ENCODE assay signal across 10 cellular contexts in genomic region chr10:46285300-46285699, GRCh38. TPM values are rescaled to one million over a fixed set of nuclear protein-coding genes. Genes with fewer than 3 reads are reported as not detected.
DNase-seq lines count a peak whose midpoint lies in the region; ATAC-seq and TF ChIP-seq lines count a peak whose summit lies in the region.
"Had no signal": no experiment of that assay in that cellular context is flagged by ENCODE, and none has a peak within 500 bp of the region (broad histone marks: within the 10 kb centered on the region; RNA-seq: fewer than 3 reads in every experiment).

No MANE protein-coding gene starts in this region.

- no peaks in the 10 kb centered on the region for H3K9me3 ChIP-seq in heart left ventricle
- no peaks in the 10 kb centered on the region for H3K9me3 ChIP-seq in right lobe of liver

- TF ChIP-seq POLR2A in heart left ventricle (IDR thresholded peaks at IDR 0.05) (no peak), right lobe of liver (IDR thresholded peaks at IDR 0.05) (no peak)

- H3K4me3 ChIP-seq in heart left ventricle: peak overlapping the region; percentile 65 to 89 (median 74)
- H3K4me3 ChIP-seq in right lobe of liver: peak overlapping the region in 1 of 3 donors; percentile 75
- peak overlapping the region; percentile 70 for H3K4me3 ChIP-seq in urinary bladder (ENCODE audit: low read depth, low read length)

- H3K36me3 ChIP-seq in heart left ventricle (no peaks in the 10 kb centered on the region), right lobe of liver (no peaks in the 10 kb centered on the region), urinary bladder (ENCODE audit: insufficient read depth) (no peaks in the 10 kb centered on the region)

- TF ChIP-seq CTCF in heart left ventricle (IDR thresholded peaks at IDR 0.05) (no peak), right lobe of liver (IDR thresholded peaks at IDR 0.05) (no peak)

- H3K36me3 Mint-ChIP-seq in activated naive CD4-positive, alpha-beta T cell treated with anti-CD3 and anti-CD28 coated beads, Interleukin-2, amount 50 U/mL, for 24 hours: no peaks in the 10 kb centered on the region

- no peak overlapping the region for H3K27ac Mint-ChIP-seq in activated naive CD4-positive, alpha-beta T cell treated with anti-CD3 and anti-CD28 coated beads, Interleukin-2, amount 50 U/mL, for 24 hours

- no peaks in the 10 kb centered on the region for H3K9me3 Mint-ChIP-seq in activated naive CD4-positive, alpha-beta T cell treated with anti-CD3 and anti-CD28 coated beads, Interleukin-2, amount 50 U/mL, for 24 hours

- peak overlapping the region; percentile 86 for H3K4me3 Mint-ChIP-seq in activated naive CD4-positive, alpha-beta T cell treated with anti-CD3 and anti-CD28 coated beads, Interleukin-2, amount 50 U/mL, for 24 hours

- H3K4me1 ChIP-seq in heart left ventricle (peaks cover 0 to 30% (median 15%) of the 10 kb centered on the region in 12 donors), right lobe of liver (peaks cover 0 to 3% (median 1%) of the 10 kb centered on the region in 4 donors), urinary bladder (ENCODE audit: insufficient read depth) (peaks cover 1% of the 10 kb centered on the region)

- H3K27me3 Mint-ChIP-seq in activated naive CD4-positive, alpha-beta T cell treated with anti-CD3 and anti-CD28 coated beads, Interleukin-2, amount 50 U/mL, for 24 hours: no peaks in the 10 kb centered on the region

- H3K27me3 ChIP-seq in heart left ventricle (peaks cover 0 to 2% (median 0%) of the 10 kb centered on the region in 9 donors), right lobe of liver (no peaks in the 10 kb centered on the region)

- DNase-seq in heart left ventricle (peak in 2 of 5 donors; percentile 2 to 7), Right ventricle myocardium inferior (ENCODE audit: missing footprints) (no peak), right lobe of liver (peak in 1 of 3 donors; percentile 30), nucleus accumbens (lab: John Stamatoyannopoulos, UW) (no peak), globus pallidus (ENCODE audit: low spot score) (no peak)

- WGBS in heart left ventricle, 4 donors: 61 to 77% (median 71%) methylated on average over 3 of the region's 3 CpGs
- 68% methylated on average over 3 of the region's 3 CpGs for WGBS in right lobe of liver (ENCODE audit: insufficient coverage, low coverage, low lambda C conversion rate, missing lambda C conversion rate)
- 71% methylated on average over 3 of the region's 3 CpGs for WGBS in urinary bladder

- intact Hi-C loops in heart left ventricle (cut with DNase I): loop anchor here in 1 of 10 donors (10.0 kb wide), 1 partner anchor 180 kb away; no protein-coding TSS in a partner anchor
- intact Hi-C loops in Right ventricle myocardium inferior (cut with DNase I): no loop called here
- intact Hi-C loops in right lobe of liver (cut with DNase I): loop anchor here in 1 of 2 donors (5.0 kb wide), 1 partner anchor 1097 kb away; the partner anchor contains the start of gene ZNF488

- ATAC-seq in heart left ventricle (no peak), Right ventricle myocardium inferior (no peak), right lobe of liver (no peak), GM18520 (IDR thresholded peaks at IDR 0.05; ENCODE audit: unreplicated experiment) (no peak)

- H3K27ac ChIP-seq in heart left ventricle: peak overlapping the region in 6 of 12 donors; percentile 67 to 83 (median 79)
- H3K27ac ChIP-seq in right lobe of liver: peak overlapping the region in 2 of 3 donors; percentile 75 to 77
- H3K27ac ChIP-seq in urinary bladder (ENCODE audit: low read depth): no peak overlapping the region

- peaks cover 23% of the 10 kb centered on the region for H3K4me1 Mint-ChIP-seq in activated naive CD4-positive, alpha-beta T cell treated with anti-CD3 and anti-CD28 coated beads, Interleukin-2, amount 50 U/mL, for 24 hours

RNA-seq across cellular contexts. Expression of gene ANTXRL, which starts 1.5 kb away (rescaled TPM):
- under 1 TPM in 2 of 9 donors, not detected in 7; 0.42 to 0.90 TPM for total RNA-seq in heart left ventricle
- under 1 TPM in 1 of 2 donors, not detected in 1; 0.99 TPM for polyA plus RNA-seq in heart left ventricle
- total RNA-seq in Right ventricle myocardium inferior: not detected
- not detected for total RNA-seq in right lobe of liver
- not detected for total RNA-seq in urinary bladder
- 0.44 TPM for polyA plus RNA-seq in urinary bladder
- total RNA-seq: lung, SK-MEL-5 had no signal
- polyA plus RNA-seq: lung had no signal
